Comparison of ENCODE assay signal across 25 cellular contexts in genomic region chr1:6690186-6690585, GRCh38. TPM values are rescaled to one million over a fixed set of nuclear protein-coding genes. Genes with fewer than 3 reads are reported as not detected.
DNase-seq lines count a peak whose midpoint lies in the region; ATAC-seq, FAIRE-seq and TF ChIP-seq lines count a peak whose summit lies in the region.
"Had no signal": no experiment of that assay in that cellular context is flagged by ENCODE, and none has a peak within 500 bp of the region (broad histone marks: within the 10 kb centered on the region; RNA-seq: fewer than 3 reads in every experiment).

No MANE protein-coding gene starts in this region.

- ATAC-seq in HepG2 (no peak), lower lobe of right lung (no peak)
- ATAC-seq: HCT116 had no signal

- H3K4me1 ChIP-seq in HepG2 (ENCODE audit: insufficient read depth, low read length) (peaks cover 12% of the 10 kb centered on the region), lower lobe of right lung (no peaks in the 10 kb centered on the region)
- H3K4me1 ChIP-seq: BE2C had no signal

- POLR2A ChIA-PET in HepG2 (lab: Yijun Ruan, JAX), result no interaction called here

- no TSS peak for BruUV-seq in HepG2 (replicated peaks; lab: Mats Ljungman, UMichigan)

- intact Hi-C loops in HepG2 (cut with micrococcal nuclease; ENCODE audit: unreplicated experiment), result no loop called here
- intact Hi-C loops in lower lobe of right lung (cut with DNase I), result no loop called here

- WGBS in HepG2 (ENCODE audit: low lambda C conversion rate), result 97% methylated on average over 7 of the region's 7 CpGs

- no peak overlapping the region for H3K27ac ChIP-seq in HepG2 (ENCODE audit: extremely low read length, insufficient read depth, low read length)
- H3K27ac ChIP-seq in lower lobe of right lung, result no peak overlapping the region
- H3K27ac ChIP-seq: HL-60 had no signal

- TF ChIP-seq RAD21 in HepG2 (CRISPR knock-in tag; IDR thresholded peaks at IDR 0.05), result no peak

- H3K36me3 ChIP-seq in HepG2 (replicated peaks in 1 of 2; ENCODE audit: control insufficient read depth in 1 of 2, insufficient read depth in 2 of 2, low read length in 2 of 2) (peaks cover 1 to 15% of the 10 kb centered on the region in 2 experiments; a peak in 2 of 5 replicates), lower lobe of right lung (no peaks in the 10 kb centered on the region)
- H3K36me3 ChIP-seq: BE2C had no signal

- H3K4me3 ChIP-seq in HepG2 (replicated peaks in 1 of 3; ENCODE audit: insufficient read depth in 1 of 3, low read depth in 2 of 3, low read length in 3 of 3) (no peak overlapping the region), lower lobe of right lung (no peak overlapping the region)

- TF ChIP-seq EP300 in HepG2 (IDR thresholded peaks at IDR 0.05; ENCODE audit: low read depth in 2 of 2, low read length in 2 of 2) (no peak), HepG2 (CRISPR knock-in tag; IDR thresholded peaks at IDR 0.05; ENCODE audit: borderline replicate concordance) (no peak)

- peak; percentile 44 for DNase-seq in RCC 7860 (ENCODE audit: low spot score)
- peak; percentile 81 for DNase-seq in glomerular visceral epithelial cell (ENCODE audit: extremely low spot score)
- DNase-seq in left kidney (ENCODE audit: low read depth, low spot score), result peak; percentile 69
- DNase-seq in renal cortical epithelial cell (ENCODE audit: low read depth), result peak; percentile 82
- DNase-seq in HepG2 (ENCODE audit: low spot score), result no peak
- no peak for DNase-seq in lower lobe of right lung
- DNase-seq in activated effector memory CD4-positive, alpha-beta T cell treated with anti-CD3 and anti-CD28 coated beads, Interleukin-2, amount 50 U/mL, for 16 hours, result no peak
- DNase-seq in DMS79 (lab: John Stamatoyannopoulos, UW), result no peak
- DNase-seq: ACHN; BE2C; C1 segment of cervical spinal cord; CD4-positive, CD25-positive, alpha-beta regulatory T cell; CD8-positive, alpha-beta memory T cell; COR-L47; GDM1; GOT3; H7; HFFc6; IMR-90 had no signal

- H3K4me2 ChIP-seq in HepG2 (ENCODE audit: low read depth, low read length), result no peak overlapping the region

- no peaks in the 10 kb centered on the region for H3K27me3 ChIP-seq in HepG2 (ENCODE audit: control insufficient read depth in 1 of 2, insufficient read depth in 2 of 2, low read length in 2 of 2)
- H3K27me3 ChIP-seq in lower lobe of right lung (ENCODE audit: low read depth), result no peaks in the 10 kb centered on the region
- H3K27me3 ChIP-seq: BE2C had no signal

- H4K20me1 ChIP-seq in HepG2 (ENCODE audit: insufficient read depth, low read length), result no peaks in the 10 kb centered on the region; the same call in 1 of the 2 replicates

- FAIRE-seq in RCC 7860 (lab: Jason Lieb, UNC) (peak; percentile 75), HepG2 (lab: Jason Lieb, UNC) (no peak)
- FAIRE-seq: A204.1, D721Med, GM12892, GM18507 had no signal

- CTCF ChIA-PET in HepG2 (lab: Yijun Ruan, JAX; ENCODE audit: low intra/inter-chr PET ratio, low total read pairs), result no interaction called here

- H3K9ac ChIP-seq in HepG2 (ENCODE audit: insufficient read depth, low read depth, low read length), result no peak overlapping the region

- no peaks in the 10 kb centered on the region for H3K9me3 ChIP-seq in HepG2 (ENCODE audit: low read length)
- H3K9me3 ChIP-seq in lower lobe of right lung, result no peaks in the 10 kb centered on the region
- H3K9me3 ChIP-seq: BE2C had no signal

- no peak for TF ChIP-seq POLR2A in HepG2 (IDR thresholded peaks at IDR 0.05; ENCODE audit: insufficient read depth in 1 of 2, low read depth in 2 of 2, low read length in 2 of 2)

- no peak for TF ChIP-seq CTCF in HepG2 (CRISPR knock-in tag; IDR thresholded peaks at IDR 0.05)
- TF ChIP-seq CTCF in lower lobe of right lung (IDR thresholded peaks at IDR 0.05), result no peak

- in situ Hi-C loops in HepG2 (cut with HindIII; ENCODE audit: extremely low pct_ligation_motif_present, low pct_unique_long_range_greater_than_20kb), result no loop called here

- H2AFZ ChIP-seq in HepG2 (ENCODE audit: low read length), result no peak overlapping the region

- H3K79me2 ChIP-seq in HepG2 (ENCODE audit: insufficient read depth, low read length), result peaks cover 52% of the 10 kb centered on the region

TF ChIP-seq in HepG2, 621 proteins besides CTCF, POLR2A, EP300 and RAD21:
- no peak for TF ChIP-seq ZNF274 (CRISPR knock-in tag; IDR thresholded peaks at IDR 0.05)

RNA-seq across cellular contexts. Expression of gene DNAJC11, which starts 11.4 kb away (rescaled TPM):
- total RNA-seq in renal cortical epithelial cell (39.9 and 99.0 TPM in 2 replicates), HepG2 (2016; rRNA removed; fragmentation: Illumina TruSeq; extraction: Trizol) (47.6 and 56.8 TPM in 2 replicates), lower lobe of right lung (36.4 TPM)
- total RNA-seq in HepG2 (2016; cell fraction: cytosol; rRNA removed; fragmentation: Illumina TruSeq; extraction: Trizol; ENCODE audit: low read depth), result 11.4 and 12.0 TPM in 2 replicates
- 49.7 and 50.5 TPM in 2 replicates for total RNA-seq in HepG2 (2016; cell fraction: insoluble cytoplasmic fraction; rRNA removed; fragmentation: Illumina TruSeq; extraction: Trizol)
- total RNA-seq in HepG2 (2016; cell fraction: membrane; rRNA removed; fragmentation: Illumina TruSeq; extraction: Trizol), result 13.0 and 15.4 TPM in 2 replicates
- total RNA-seq in HepG2 (2016; cell fraction: nucleus; rRNA removed; fragmentation: Illumina TruSeq; extraction: Trizol), result 46.2 and 51.3 TPM in 2 replicates
- polyA plus RNA-seq in HepG2 (2011; rRNA removed), result 24.0 and 25.1 TPM in 2 replicates
- polyA plus RNA-seq in HepG2 (2011; cell fraction: cytosol; rRNA removed), result 16.9 and 18.9 TPM in 2 replicates
- polyA plus RNA-seq in HepG2 (2011; cell fraction: nucleus; rRNA removed), result 95.4 and 110 TPM in 2 replicates
- 43.5 and 45.3 TPM in 2 replicates for polyA plus RNA-seq in HepG2 (2012)
- polyA plus RNA-seq in HepG2 (2016; cell fraction: cytosol; fragmentation: Illumina TruSeq; extraction: Trizol; ENCODE audit: low read depth), result 4.3 and 4.6 TPM in 2 replicates
- polyA plus RNA-seq in HepG2 (2016; cell fraction: insoluble cytoplasmic fraction; fragmentation: Illumina TruSeq; extraction: Trizol; ENCODE audit: low read depth), result 42.1 and 52.6 TPM in 2 replicates
- polyA plus RNA-seq in HepG2 (2016; cell fraction: membrane; fragmentation: Illumina TruSeq; extraction: Trizol; ENCODE audit: low read depth), result 10.0 and 10.7 TPM in 2 replicates
- polyA plus RNA-seq in HepG2 (2016; cell fraction: nucleus; fragmentation: Illumina TruSeq; extraction: Trizol; ENCODE audit: insufficient read depth, low read depth), result 98.5 and 103 TPM in 2 replicates
- polyA minus RNA-seq in HepG2 (2011; rRNA and poly(A)+ RNA removed; ENCODE audit: low replicate concordance), result 21.2 and 48.5 TPM in 2 replicates
- 13.3 and 15.7 TPM in 2 replicates for polyA minus RNA-seq in HepG2 (2011; cell fraction: cytosol; rRNA and poly(A)+ RNA removed)
- 38.4 and 48.9 TPM in 2 replicates for polyA minus RNA-seq in HepG2 (2011; cell fraction: nucleus; rRNA and poly(A)+ RNA removed)

Comparison
In these comparisons a context has a peak if more than half of its experiments do, and no peak if none do; other contexts are left out.
1. DNase-seq: peak in RCC 7860 (single experiment), glomerular visceral epithelial cell (single experiment), left kidney (single experiment) and renal cortical epithelial cell (single experiment); none in HepG2 (single experiment), lower lobe of right lung (single experiment), activated effector memory CD4-positive, alpha-beta T cell treated with anti-CD3 and anti-CD28 coated beads, Interleukin-2, amount 50 U/mL, for 16 hours (single experiment) and DMS79 (single experiment).